In genomic region chr15:74988007-74988800, GRCh38 we compare ENCODE assay signal across 8 cellular contexts. TPM values are rescaled to one million over a fixed set of nuclear protein-coding genes. Genes with fewer than 3 reads are reported as not detected.
A peak's percentile ranks its signal among the peaks of the same experiment; 100 is the strongest.
DNase-seq lines count a peak whose midpoint lies in the region; ATAC-seq and TF ChIP-seq lines count a peak whose summit lies in the region.

No MANE protein-coding gene starts in this region.

- peak; percentile 83 for DNase-seq in BE2C
- DNase-seq in GM20000 (ENCODE audit: low spot score) = peak; percentile 34
- DNase-seq in NCI-H526 treated with DMSO at 0.1 percent for 48 hours (lab: John Stamatoyannopoulos, UW) = peak; percentile 4
- DNase-seq in activated T-cell treated with anti-CD3 and anti-CD28 coated beads, Interleukin-2, amount 50 U/mL, for 72 hours = peak; percentile 60 to 61
- no peak for DNase-seq in left lobe of liver (ENCODE audit: low spot score)
- no peak for DNase-seq in dedifferentiated amniotic fluid mesenchymal stem cell (ENCODE audit: extremely low spot score)

- H3K9me3 ChIP-seq in BE2C = no peaks in the 10 kb centered on the region

- peak; percentile 35 to 52 for ATAC-seq in activated T-cell treated with anti-CD3 and anti-CD28 coated beads, Interleukin-2, amount 50 U/mL, for 72 hours (replicated peaks in 1 of 2)
- peak; percentile 69 for ATAC-seq in left lobe of liver
- ATAC-seq in HG03460 (IDR thresholded peaks at IDR 0.05; ENCODE audit: unreplicated experiment) = no peak
- ATAC-seq in GM19467 (IDR thresholded peaks at IDR 0.05; ENCODE audit: unreplicated experiment) = no peak

- H3K36me3 ChIP-seq in BE2C = no peaks in the 10 kb centered on the region

- TF ChIP-seq CTCF in BE2C (IDR thresholded peaks at IDR 0.05; ENCODE audit: low read depth, low read length) (peak; percentile 87), GM20000 (IDR thresholded peaks at IDR 0.05; ENCODE audit: extremely low read depth, missing control alignments) (peak; percentile 29)

- H3K4me3 ChIP-seq in BE2C (ENCODE audit: low read depth, low read length) = no peak overlapping the region

- peaks cover 24% of the 10 kb centered on the region for H3K4me1 Mint-ChIP-seq in activated T-cell treated with anti-CD3 and anti-CD28 coated beads, Interleukin-2, amount 50 U/mL, for 72 hours (ENCODE audit: low read depth)

- H3K27me3 ChIP-seq in BE2C = no peaks in the 10 kb centered on the region

- H3K27me3 Mint-ChIP-seq in activated T-cell treated with anti-CD3 and anti-CD28 coated beads, Interleukin-2, amount 50 U/mL, for 72 hours (ENCODE audit: low read depth) = peaks cover 37% of the 10 kb centered on the region

- no peak overlapping the region for H3K27ac Mint-ChIP-seq in activated T-cell treated with anti-CD3 and anti-CD28 coated beads, Interleukin-2, amount 50 U/mL, for 72 hours

- no peaks in the 10 kb centered on the region for H3K9me3 Mint-ChIP-seq in activated T-cell treated with anti-CD3 and anti-CD28 coated beads, Interleukin-2, amount 50 U/mL, for 72 hours

- no peak overlapping the region for H3K4me3 Mint-ChIP-seq in activated T-cell treated with anti-CD3 and anti-CD28 coated beads, Interleukin-2, amount 50 U/mL, for 72 hours

- no peaks in the 10 kb centered on the region for H3K36me3 Mint-ChIP-seq in activated T-cell treated with anti-CD3 and anti-CD28 coated beads, Interleukin-2, amount 50 U/mL, for 72 hours (ENCODE audit: insufficient read depth in 2 of 2)

- peaks cover 13% of the 10 kb centered on the region for H3K4me1 ChIP-seq in BE2C

RNA-seq across cellular contexts. Expression of gene SCAMP5, which starts 7.2 kb away (rescaled TPM):
- 261 TPM for polyA plus RNA-seq in BE2C (2012; ENCODE audit: insufficient read depth, insufficient read length, low read depth)
- total RNA-seq in activated T-cell treated with anti-CD3 and anti-CD28 coated beads, Interleukin-2, amount 50 U/mL, for 72 hours = 1 to 10 TPM in 1 of 2 donors, under 1 TPM in 1; 0.31 to 1.2 TPM
- 0.73 TPM for total RNA-seq in left lobe of liver

RNA-seq across cellular contexts. Expression of gene RPP25, which starts 31.6 kb away (rescaled TPM):
- 78.8 TPM for polyA plus RNA-seq in BE2C (2012; ENCODE audit: insufficient read depth, insufficient read length, low read depth)
- 1 to 10 TPM; 2.2 to 3.6 TPM for total RNA-seq in activated T-cell treated with anti-CD3 and anti-CD28 coated beads, Interleukin-2, amount 50 U/mL, for 72 hours
- total RNA-seq in left lobe of liver = 2.1 TPM

RNA-seq across cellular contexts. Expression of gene PPCDC, which starts 35.2 kb away (rescaled TPM):
- polyA plus RNA-seq in BE2C (2012; ENCODE audit: insufficient read depth, insufficient read length, low read depth) = 37.0 TPM
- 10 to 100 TPM; 29.6 to 29.7 TPM for total RNA-seq in activated T-cell treated with anti-CD3 and anti-CD28 coated beads, Interleukin-2, amount 50 U/mL, for 72 hours
- total RNA-seq in left lobe of liver = 5.4 TPM

RNA-seq across cellular contexts. Expression of gene COX5A, which starts 50.3 kb away (rescaled TPM):
- polyA plus RNA-seq in BE2C (2012; ENCODE audit: insufficient read depth, insufficient read length, low read depth) = 662 TPM
- total RNA-seq in activated T-cell treated with anti-CD3 and anti-CD28 coated beads, Interleukin-2, amount 50 U/mL, for 72 hours = 100 to 1,000 TPM; 241 to 246 TPM
- total RNA-seq in left lobe of liver = 134 TPM

Comparison
In these comparisons a context has a peak if more than half of its experiments do, and no peak if none do; other contexts are left out.
1. DNase-seq: peak in BE2C (single experiment), GM20000 (single experiment), NCI-H526 treated with DMSO at 0.1 percent for 48 hours (single experiment) and activated T-cell treated with anti-CD3 and anti-CD28 coated beads, Interleukin-2, amount 50 U/mL, for 72 hours (2 of 2); none in left lobe of liver (single experiment) and dedifferentiated amniotic fluid mesenchymal stem cell (single experiment).
2. ATAC-seq: peak in activated T-cell treated with anti-CD3 and anti-CD28 coated beads, Interleukin-2, amount 50 U/mL, for 72 hours (2 of 2) and left lobe of liver (single experiment); none in HG03460 (single experiment) and GM19467 (single experiment).